ENCODE assay signal across 12 cellular contexts in the genomic region with DNA sequence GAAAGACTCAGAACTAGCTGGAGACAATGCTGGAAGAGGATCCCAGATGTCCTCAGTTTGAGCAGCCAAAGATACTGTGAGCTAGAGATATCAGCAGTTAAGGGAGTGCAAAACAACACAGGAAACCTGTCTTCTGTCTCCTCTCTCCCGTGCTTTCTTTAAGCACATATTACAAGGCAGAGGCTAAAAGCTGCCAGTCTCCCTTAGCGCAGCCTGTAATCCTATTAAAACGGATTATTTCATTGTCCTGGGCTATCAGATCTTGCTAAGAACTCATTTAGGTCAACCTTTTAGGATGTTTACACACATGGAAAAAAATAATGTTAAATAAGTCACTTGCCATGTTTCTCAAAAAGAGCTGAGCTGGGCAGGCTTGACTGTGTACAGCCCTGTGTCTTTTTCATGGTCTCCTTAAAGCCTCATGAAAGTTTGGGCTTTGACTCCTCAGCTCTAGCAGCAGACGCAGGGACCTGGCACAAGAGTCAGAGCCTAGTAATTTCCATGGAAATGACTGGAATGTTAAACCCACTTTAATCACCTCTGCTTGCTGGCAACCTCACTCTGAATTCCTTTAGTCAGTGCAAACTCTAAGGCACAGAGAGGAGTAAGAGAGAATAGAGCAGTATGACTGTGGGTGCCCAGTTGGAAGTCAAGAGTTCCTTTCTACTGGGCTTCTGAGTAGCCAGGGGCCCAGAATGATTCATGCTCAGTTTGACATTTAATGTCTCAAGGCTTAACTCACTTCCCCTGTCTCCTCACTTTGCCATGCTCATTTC.
DNase-seq lines count a peak whose midpoint lies in the region; ATAC-seq, FAIRE-seq and TF ChIP-seq lines count a peak whose summit lies in the region.
"Had no signal": no experiment of that assay in that cellular context is flagged by ENCODE, and none has a peak within 500 bp of the region (broad histone marks: within the 10 kb centered on the region; RNA-seq: fewer than 3 reads in every experiment).

No MANE protein-coding gene starts in this region.

- H3K27me3 Mint-ChIP-seq in neural progenitor cell (ENCODE audit: insufficient read depth, low read depth): peaks cover 7% of the 10 kb centered on the region
- H3K27me3 Mint-ChIP-seq: activated CD4-positive, alpha-beta T cell treated with anti-CD3 and anti-CD28 coated beads, Interleukin-2, amount 10 ng/mL, durations not matched to agents 24 days and 14 days had no signal

- no peak overlapping the region for H3K4me3 Mint-ChIP-seq in neural progenitor cell
- H3K4me3 Mint-ChIP-seq: activated CD4-positive, alpha-beta T cell treated with anti-CD3 and anti-CD28 coated beads, Interleukin-2, amount 10 ng/mL, durations not matched to agents 24 days and 14 days; activated naive CD4-positive, alpha-beta T cell treated with anti-CD3 and anti-CD28 coated beads for 36 hours had no signal

- H3K4me1 Mint-ChIP-seq in neural progenitor cell: peaks cover 35% of the 10 kb centered on the region

- H3K9ac ChIP-seq in neural progenitor cell: no peak overlapping the region

- no peak overlapping the region for H2AFZ ChIP-seq in neural progenitor cell (replicated peaks)

- H3K27ac Mint-ChIP-seq in neural progenitor cell: peak overlapping the region; percentile 93
- H3K27ac Mint-ChIP-seq: activated CD4-positive, alpha-beta T cell treated with anti-CD3 and anti-CD28 coated beads, Interleukin-2, amount 10 ng/mL, durations not matched to agents 24 days and 14 days; activated naive CD4-positive, alpha-beta T cell treated with anti-CD3 and anti-CD28 coated beads for 36 hours had no signal

- peak; percentile 80 for FAIRE-seq in RCC 7860 (lab: Jason Lieb, UNC)

- TF ChIP-seq CTCF in choroid plexus epithelial cell (conservative IDR thresholded peaks at IDR 0.05; ENCODE audit: low read depth, low read length) (no peak), neural progenitor cell (IDR thresholded peaks at IDR 0.05) (no peak)

- H3K36me3 ChIP-seq in neural progenitor cell (no peaks in the 10 kb centered on the region), HAP-1 (replicated peaks) (no peaks in the 10 kb centered on the region)

- H3K27me3 ChIP-seq in neural progenitor cell (no peaks in the 10 kb centered on the region), HAP-1 (ENCODE audit: low read depth) (no peaks in the 10 kb centered on the region)

- H3K9me3 Mint-ChIP-seq in neural progenitor cell: peaks cover 18% of the 10 kb centered on the region
- H3K9me3 Mint-ChIP-seq: activated naive CD4-positive, alpha-beta T cell treated with anti-CD3 and anti-CD28 coated beads for 36 hours had no signal

- ATAC-seq in left colon: no peak

- H3K27ac ChIP-seq in neural progenitor cell: peak overlapping the region; percentile 81

- H3K36me3 Mint-ChIP-seq in neural progenitor cell: no peaks in the 10 kb centered on the region

- intact Hi-C loops in left colon (cut with DNase I, micrococcal nuclease): no loop called here

- H3K4me1 ChIP-seq in neural progenitor cell (peaks cover 28% of the 10 kb centered on the region), HAP-1 (no peaks in the 10 kb centered on the region)

- DNase-seq in GM04503 (ENCODE audit: low read depth) (peak; percentile 78), RCC 7860 (ENCODE audit: low spot score) (peak; percentile 94), choroid plexus epithelial cell (ENCODE audit: low read depth) (peak; percentile 61), neural progenitor cell (ENCODE audit: low spot score) (peak; percentile 83), cortex of kidney (lab: John Stamatoyannopoulos, UW) (no peak), NCI-H1105 treated with DMSO at 0.1 percent for 48 hours (lab: John Stamatoyannopoulos, UW) (no peak), HAP-1 (ENCODE audit: low spot score in 2 of 2) (no peak), left colon (no peak)
- DNase-seq: activated CD4-positive, alpha-beta T cell treated with anti-CD3 and anti-CD28 coated beads, Interleukin-2, amount 10 ng/mL, durations not matched to agents 24 days and 14 days; activated naive CD4-positive, alpha-beta T cell treated with anti-CD3 and anti-CD28 coated beads for 36 hours; H7; Right ventricle myocardium superior had no signal

- no peaks in the 10 kb centered on the region for H3K79me2 ChIP-seq in neural progenitor cell (ENCODE audit: low read depth)

- in situ Hi-C loops in HAP-1 (cut with MboI; ENCODE audit: low sequenced_read_pairs): no loop called here

- H4K20me1 ChIP-seq in neural progenitor cell (ENCODE audit: low read depth): no peaks in the 10 kb centered on the region

- H3K9me3 ChIP-seq in neural progenitor cell (ENCODE audit: low read depth): no peaks in the 10 kb centered on the region
- H3K9me3 ChIP-seq in HAP-1: peaks cover 15% of the 10 kb centered on the region

- H3F3A ChIP-seq in neural progenitor cell (ENCODE audit: low read depth): peaks cover 27% of the 10 kb centered on the region

- H3K4me3 ChIP-seq in choroid plexus epithelial cell (ENCODE audit: low read depth, low read length): no peak overlapping the region
- H3K4me3 ChIP-seq in neural progenitor cell: no peak overlapping the region
- no peak overlapping the region for H3K4me3 ChIP-seq in HAP-1

- H3K4me2 ChIP-seq in neural progenitor cell: peak overlapping the region; percentile 19

Comparison
In these comparisons a context has a peak if more than half of its experiments do, and no peak if none do; other contexts are left out.
1. DNase-seq: peak in GM04503 (single experiment), RCC 7860 (single experiment), choroid plexus epithelial cell (single experiment) and neural progenitor cell (single experiment); none in cortex of kidney (single experiment), NCI-H1105 treated with DMSO at 0.1 percent for 48 hours (single experiment), HAP-1 (0 of 2) and left colon (0 of 2).